Comparison of ENCODE assay signal across 1 cellular context in the genomic region with DNA sequence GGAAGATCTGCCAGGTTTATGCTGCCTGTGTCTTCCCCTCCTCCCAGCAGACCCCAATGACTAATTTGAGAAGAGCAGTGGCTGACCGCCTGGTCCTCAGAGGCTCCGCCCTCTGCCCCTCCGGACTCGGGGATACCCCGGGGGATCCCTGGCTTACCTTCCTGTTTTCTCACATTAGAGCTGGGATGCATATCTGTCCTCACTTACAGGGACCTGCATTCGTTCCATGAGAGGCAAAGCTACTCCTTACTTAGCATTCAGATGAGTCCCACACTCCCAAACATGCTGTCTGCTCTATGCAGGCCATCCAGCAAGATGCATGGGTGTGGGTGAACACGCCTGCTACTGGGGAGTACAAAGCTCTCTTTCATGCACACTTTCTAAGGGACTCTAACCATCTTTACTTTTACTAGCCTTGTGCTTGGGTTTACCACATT.
A peak's percentile ranks its signal among the peaks of the same experiment; 100 is the strongest.
TF ChIP-seq lines count a peak whose summit lies in the region.

No MANE protein-coding gene starts in this region.

TF ChIP-seq in GM12878, 131 proteins besides CTCF, POLR2A, EP300 and RAD21 (continued from another document and continues in another):
- TF ChIP-seq, protein P1, sequence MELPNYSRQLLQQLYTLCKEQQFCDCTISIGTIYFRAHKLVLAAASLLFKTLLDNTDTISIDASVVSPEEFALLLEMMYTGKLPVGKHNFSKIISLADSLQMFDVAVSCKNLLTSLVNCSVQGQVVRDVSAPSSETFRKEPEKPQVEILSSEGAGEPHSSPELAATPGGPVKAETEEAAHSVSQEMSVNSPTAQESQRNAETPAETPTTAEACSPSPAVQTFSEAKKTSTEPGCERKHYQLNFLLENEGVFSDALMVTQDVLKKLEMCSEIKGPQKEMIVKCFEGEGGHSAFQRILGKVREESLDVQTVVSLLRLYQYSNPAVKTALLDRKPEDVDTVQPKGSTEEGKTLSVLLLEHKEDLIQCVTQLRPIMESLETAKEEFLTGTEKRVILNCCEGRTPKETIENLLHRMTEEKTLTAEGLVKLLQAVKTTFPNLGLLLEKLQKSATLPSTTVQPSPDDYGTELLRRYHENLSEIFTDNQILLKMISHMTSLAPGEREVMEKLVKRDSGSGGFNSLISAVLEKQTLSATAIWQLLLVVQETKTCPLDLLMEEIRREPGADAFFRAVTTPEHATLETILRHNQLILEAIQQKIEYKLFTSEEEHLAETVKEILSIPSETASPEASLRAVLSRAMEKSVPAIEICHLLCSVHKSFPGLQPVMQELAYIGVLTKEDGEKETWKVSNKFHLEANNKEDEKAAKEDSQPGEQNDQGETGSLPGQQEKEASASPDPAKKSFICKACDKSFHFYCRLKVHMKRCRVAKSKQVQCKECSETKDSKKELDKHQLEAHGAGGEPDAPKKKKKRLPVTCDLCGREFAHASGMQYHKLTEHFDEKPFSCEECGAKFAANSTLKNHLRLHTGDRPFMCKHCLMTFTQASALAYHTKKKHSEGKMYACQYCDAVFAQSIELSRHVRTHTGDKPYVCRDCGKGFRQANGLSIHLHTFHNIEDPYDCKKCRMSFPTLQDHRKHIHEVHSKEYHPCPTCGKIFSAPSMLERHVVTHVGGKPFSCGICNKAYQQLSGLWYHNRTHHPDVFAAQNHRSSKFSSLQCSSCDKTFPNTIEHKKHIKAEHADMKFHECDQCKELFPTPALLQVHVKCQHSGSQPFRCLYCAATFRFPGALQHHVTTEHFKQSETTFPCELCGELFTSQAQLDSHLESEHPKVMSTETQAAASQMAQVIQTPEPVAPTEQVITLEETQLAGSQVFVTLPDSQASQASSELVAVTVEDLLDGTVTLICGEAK (IDR thresholded peaks at IDR 0.05; ENCODE audit: borderline replicate concordance), result no peak
- TF ChIP-seq BCL11A (IDR thresholded peaks at IDR 0.05; ENCODE audit: low read depth, low read length), result peak; percentile 73
- TF ChIP-seq BMI1 (IDR thresholded peaks at IDR 0.05; ENCODE audit: borderline replicate concordance), result no peak
- no peak for TF ChIP-seq KLF5 (IDR thresholded peaks at IDR 0.05; ENCODE audit: partially characterized antibody)
- TF ChIP-seq ESRRA (IDR thresholded peaks at IDR 0.05; ENCODE audit: low read length), result no peak
- 0 out of 2 replicates have a peak, but pooled peaks have one; percentile 31 for TF ChIP-seq CHD2 (IDR thresholded peaks at IDR 0.05; ENCODE audit: borderline replicate concordance, low read depth, low read length)
- TF ChIP-seq, protein P2, sequence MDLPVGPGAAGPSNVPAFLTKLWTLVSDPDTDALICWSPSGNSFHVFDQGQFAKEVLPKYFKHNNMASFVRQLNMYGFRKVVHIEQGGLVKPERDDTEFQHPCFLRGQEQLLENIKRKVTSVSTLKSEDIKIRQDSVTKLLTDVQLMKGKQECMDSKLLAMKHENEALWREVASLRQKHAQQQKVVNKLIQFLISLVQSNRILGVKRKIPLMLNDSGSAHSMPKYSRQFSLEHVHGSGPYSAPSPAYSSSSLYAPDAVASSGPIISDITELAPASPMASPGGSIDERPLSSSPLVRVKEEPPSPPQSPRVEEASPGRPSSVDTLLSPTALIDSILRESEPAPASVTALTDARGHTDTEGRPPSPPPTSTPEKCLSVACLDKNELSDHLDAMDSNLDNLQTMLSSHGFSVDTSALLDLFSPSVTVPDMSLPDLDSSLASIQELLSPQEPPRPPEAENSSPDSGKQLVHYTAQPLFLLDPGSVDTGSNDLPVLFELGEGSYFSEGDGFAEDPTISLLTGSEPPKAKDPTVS (IDR thresholded peaks at IDR 0.05; ENCODE audit: low read depth, low read length), result no peak
- TF ChIP-seq JUNB (IDR thresholded peaks at IDR 0.05), result peak; percentile 71; the same call in 1 of the 2 replicates
- TF ChIP-seq, protein P3, sequence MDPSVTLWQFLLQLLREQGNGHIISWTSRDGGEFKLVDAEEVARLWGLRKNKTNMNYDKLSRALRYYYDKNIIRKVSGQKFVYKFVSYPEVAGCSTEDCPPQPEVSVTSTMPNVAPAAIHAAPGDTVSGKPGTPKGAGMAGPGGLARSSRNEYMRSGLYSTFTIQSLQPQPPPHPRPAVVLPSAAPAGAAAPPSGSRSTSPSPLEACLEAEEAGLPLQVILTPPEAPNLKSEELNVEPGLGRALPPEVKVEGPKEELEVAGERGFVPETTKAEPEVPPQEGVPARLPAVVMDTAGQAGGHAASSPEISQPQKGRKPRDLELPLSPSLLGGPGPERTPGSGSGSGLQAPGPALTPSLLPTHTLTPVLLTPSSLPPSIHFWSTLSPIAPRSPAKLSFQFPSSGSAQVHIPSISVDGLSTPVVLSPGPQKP (IDR thresholded peaks at IDR 0.05; ENCODE audit: low read depth, low read length), result no peak
- TF ChIP-seq, protein P4, sequence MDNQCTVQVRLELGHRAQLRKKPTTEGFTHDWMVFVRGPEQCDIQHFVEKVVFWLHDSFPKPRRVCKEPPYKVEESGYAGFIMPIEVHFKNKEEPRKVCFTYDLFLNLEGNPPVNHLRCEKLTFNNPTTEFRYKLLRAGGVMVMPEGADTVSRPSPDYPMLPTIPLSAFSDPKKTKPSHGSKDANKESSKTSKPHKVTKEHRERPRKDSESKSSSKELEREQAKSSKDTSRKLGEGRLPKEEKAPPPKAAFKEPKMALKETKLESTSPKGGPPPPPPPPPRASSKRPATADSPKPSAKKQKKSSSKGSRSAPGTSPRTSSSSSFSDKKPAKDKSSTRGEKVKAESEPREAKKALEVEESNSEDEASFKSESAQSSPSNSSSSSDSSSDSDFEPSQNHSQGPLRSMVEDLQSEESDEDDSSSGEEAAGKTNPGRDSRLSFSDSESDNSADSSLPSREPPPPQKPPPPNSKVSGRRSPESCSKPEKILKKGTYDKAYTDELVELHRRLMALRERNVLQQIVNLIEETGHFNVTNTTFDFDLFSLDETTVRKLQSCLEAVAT (IDR thresholded peaks at IDR 0.05), result no peak
- no peak for TF ChIP-seq TCF7 (IDR thresholded peaks at IDR 0.05; ENCODE audit: borderline replicate concordance)
- no peak for TF ChIP-seq ZSCAN29 (IDR thresholded peaks at IDR 0.05)
- no peak for TF ChIP-seq BHLHE40 (IDR thresholded peaks at IDR 0.05; ENCODE audit: borderline replicate concordance in 1 of 2, low read depth in 2 of 2, low read length in 1 of 2)
- TF ChIP-seq ZNF24 (IDR thresholded peaks at IDR 0.05), result no peak
- TF ChIP-seq CBFB (IDR thresholded peaks at IDR 0.05; ENCODE audit: low read depth), result no peak
- TF ChIP-seq MTA3 (IDR thresholded peaks at IDR 0.05; ENCODE audit: borderline replicate concordance, low read length), result no peak
- TF ChIP-seq, protein P5, sequence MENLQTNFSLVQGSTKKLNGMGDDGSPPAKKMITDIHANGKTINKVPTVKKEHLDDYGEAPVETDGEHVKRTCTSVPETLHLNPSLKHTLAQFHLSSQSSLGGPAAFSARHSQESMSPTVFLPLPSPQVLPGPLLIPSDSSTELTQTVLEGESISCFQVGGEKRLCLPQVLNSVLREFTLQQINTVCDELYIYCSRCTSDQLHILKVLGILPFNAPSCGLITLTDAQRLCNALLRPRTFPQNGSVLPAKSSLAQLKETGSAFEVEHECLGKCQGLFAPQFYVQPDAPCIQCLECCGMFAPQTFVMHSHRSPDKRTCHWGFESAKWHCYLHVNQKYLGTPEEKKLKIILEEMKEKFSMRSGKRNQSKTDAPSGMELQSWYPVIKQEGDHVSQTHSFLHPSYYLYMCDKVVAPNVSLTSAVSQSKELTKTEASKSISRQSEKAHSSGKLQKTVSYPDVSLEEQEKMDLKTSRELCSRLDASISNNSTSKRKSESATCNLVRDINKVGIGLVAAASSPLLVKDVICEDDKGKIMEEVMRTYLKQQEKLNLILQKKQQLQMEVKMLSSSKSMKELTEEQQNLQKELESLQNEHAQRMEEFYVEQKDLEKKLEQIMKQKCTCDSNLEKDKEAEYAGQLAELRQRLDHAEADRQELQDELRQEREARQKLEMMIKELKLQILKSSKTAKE (IDR thresholded peaks at IDR 0.05; ENCODE audit: low read depth, poor library complexity, severe bottlenecking), result no peak
- no peak for TF ChIP-seq NFYA (IDR thresholded peaks at IDR 0.05; ENCODE audit: borderline replicate concordance, low read depth, low read length)
- no peak for TF ChIP-seq ZNF274 (IDR thresholded peaks at IDR 0.05; ENCODE audit: insufficient read depth, insufficient read length)
- TF ChIP-seq NR2C2 (IDR thresholded peaks at IDR 0.05; ENCODE audit: borderline replicate concordance, control insufficient read depth, insufficient read length, low read depth), result no peak
- TF ChIP-seq, protein P6, sequence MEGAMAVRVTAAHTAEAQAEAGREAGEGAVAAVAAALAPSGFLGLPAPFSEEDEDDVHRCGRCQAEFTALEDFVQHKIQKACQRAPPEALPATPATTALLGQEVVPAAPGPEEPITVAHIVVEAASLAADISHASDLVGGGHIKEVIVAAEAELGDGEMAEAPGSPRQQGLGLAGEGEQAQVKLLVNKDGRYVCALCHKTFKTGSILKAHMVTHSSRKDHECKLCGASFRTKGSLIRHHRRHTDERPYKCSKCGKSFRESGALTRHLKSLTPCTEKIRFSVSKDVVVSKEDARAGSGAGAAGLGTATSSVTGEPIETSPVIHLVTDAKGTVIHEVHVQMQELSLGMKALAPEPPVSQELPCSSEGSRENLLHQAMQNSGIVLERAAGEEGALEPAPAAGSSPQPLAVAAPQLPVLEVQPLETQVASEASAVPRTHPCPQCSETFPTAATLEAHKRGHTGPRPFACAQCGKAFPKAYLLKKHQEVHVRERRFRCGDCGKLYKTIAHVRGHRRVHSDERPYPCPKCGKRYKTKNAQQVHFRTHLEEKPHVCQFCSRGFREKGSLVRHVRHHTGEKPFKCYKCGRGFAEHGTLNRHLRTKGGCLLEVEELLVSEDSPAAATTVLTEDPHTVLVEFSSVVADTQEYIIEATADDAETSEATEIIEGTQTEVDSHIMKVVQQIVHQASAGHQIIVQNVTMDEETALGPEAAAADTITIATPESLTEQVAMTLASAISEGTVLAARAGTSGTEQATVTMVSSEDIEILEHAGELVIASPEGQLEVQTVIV (IDR thresholded peaks at IDR 0.05; ENCODE audit: borderline replicate concordance, partially characterized antibody), result no peak
- no peak for TF ChIP-seq BACH1 (IDR thresholded peaks at IDR 0.05; ENCODE audit: borderline replicate concordance)
- TF ChIP-seq CHD1 (IDR thresholded peaks at IDR 0.05; ENCODE audit: low read depth, low read length), result no peak
- TF ChIP-seq, protein P7, sequence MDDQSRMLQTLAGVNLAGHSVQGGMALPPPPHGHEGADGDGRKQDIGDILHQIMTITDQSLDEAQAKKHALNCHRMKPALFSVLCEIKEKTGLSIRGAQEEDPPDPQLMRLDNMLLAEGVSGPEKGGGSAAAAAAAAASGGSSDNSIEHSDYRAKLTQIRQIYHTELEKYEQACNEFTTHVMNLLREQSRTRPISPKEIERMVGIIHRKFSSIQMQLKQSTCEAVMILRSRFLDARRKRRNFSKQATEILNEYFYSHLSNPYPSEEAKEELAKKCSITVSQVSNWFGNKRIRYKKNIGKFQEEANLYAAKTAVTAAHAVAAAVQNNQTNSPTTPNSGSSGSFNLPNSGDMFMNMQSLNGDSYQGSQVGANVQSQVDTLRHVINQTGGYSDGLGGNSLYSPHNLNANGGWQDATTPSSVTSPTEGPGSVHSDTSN (IDR thresholded peaks at IDR 0.05; ENCODE audit: insufficient replicate concordance, low read depth, low read length), result no peak
- no peak for TF ChIP-seq ZZZ3 (IDR thresholded peaks at IDR 0.05; ENCODE audit: control insufficient read depth, insufficient read length, low read depth)
- no peak for TF ChIP-seq LARP7 (IDR thresholded peaks at IDR 0.05)
- TF ChIP-seq FOXM1 (IDR thresholded peaks at IDR 0.05; ENCODE audit: low read depth, low read length), result 0 out of 2 replicates have a peak, but pooled peaks have one; percentile 47
- TF ChIP-seq RBBP5 (conservative IDR thresholded peaks at IDR 0.05), result no peak
- TF ChIP-seq, protein P8, sequence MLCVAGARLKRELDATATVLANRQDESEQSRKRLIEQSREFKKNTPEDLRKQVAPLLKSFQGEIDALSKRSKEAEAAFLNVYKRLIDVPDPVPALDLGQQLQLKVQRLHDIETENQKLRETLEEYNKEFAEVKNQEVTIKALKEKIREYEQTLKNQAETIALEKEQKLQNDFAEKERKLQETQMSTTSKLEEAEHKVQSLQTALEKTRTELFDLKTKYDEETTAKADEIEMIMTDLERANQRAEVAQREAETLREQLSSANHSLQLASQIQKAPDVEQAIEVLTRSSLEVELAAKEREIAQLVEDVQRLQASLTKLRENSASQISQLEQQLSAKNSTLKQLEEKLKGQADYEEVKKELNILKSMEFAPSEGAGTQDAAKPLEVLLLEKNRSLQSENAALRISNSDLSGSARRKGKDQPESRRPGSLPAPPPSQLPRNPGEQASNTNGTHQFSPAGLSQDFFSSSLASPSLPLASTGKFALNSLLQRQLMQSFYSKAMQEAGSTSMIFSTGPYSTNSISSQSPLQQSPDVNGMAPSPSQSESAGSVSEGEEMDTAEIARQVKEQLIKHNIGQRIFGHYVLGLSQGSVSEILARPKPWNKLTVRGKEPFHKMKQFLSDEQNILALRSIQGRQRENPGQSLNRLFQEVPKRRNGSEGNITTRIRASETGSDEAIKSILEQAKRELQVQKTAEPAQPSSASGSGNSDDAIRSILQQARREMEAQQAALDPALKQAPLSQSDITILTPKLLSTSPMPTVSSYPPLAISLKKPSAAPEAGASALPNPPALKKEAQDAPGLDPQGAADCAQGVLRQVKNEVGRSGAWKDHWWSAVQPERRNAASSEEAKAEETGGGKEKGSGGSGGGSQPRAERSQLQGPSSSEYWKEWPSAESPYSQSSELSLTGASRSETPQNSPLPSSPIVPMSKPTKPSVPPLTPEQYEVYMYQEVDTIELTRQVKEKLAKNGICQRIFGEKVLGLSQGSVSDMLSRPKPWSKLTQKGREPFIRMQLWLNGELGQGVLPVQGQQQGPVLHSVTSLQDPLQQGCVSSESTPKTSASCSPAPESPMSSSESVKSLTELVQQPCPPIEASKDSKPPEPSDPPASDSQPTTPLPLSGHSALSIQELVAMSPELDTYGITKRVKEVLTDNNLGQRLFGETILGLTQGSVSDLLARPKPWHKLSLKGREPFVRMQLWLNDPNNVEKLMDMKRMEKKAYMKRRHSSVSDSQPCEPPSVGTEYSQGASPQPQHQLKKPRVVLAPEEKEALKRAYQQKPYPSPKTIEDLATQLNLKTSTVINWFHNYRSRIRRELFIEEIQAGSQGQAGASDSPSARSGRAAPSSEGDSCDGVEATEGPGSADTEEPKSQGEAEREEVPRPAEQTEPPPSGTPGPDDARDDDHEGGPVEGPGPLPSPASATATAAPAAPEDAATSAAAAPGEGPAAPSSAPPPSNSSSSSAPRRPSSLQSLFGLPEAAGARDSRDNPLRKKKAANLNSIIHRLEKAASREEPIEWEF (IDR thresholded peaks at IDR 0.05; ENCODE audit: insufficient replicate concordance, low read depth, low read length), result no peak
- no peak for TF ChIP-seq GATAD2B (conservative IDR thresholded peaks at IDR 0.05; ENCODE audit: low read depth)
- TF ChIP-seq, protein P9, sequence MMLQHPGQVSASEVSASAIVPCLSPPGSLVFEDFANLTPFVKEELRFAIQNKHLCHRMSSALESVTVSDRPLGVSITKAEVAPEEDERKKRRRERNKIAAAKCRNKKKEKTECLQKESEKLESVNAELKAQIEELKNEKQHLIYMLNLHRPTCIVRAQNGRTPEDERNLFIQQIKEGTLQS (IDR thresholded peaks at IDR 0.05; ENCODE audit: borderline replicate concordance, extremely low read depth, low read depth, low read length), result no peak
- TF ChIP-seq KDM1A (IDR thresholded peaks at IDR 0.05; ENCODE audit: borderline replicate concordance), result no peak
- no peak for TF ChIP-seq ZNF207 (IDR thresholded peaks at IDR 0.05; ENCODE audit: borderline replicate concordance)
